ENCODE assay signal across 16 cellular contexts in genomic region chr11:130216221-130216550, GRCh38. TPM values are rescaled to one million over a fixed set of nuclear protein-coding genes. Genes with fewer than 3 reads are reported as not detected.
DNase-seq lines count a peak whose midpoint lies in the region; ATAC-seq, FAIRE-seq and TF ChIP-seq lines count a peak whose summit lies in the region.
"Had no signal": no experiment of that assay in that cellular context is flagged by ENCODE, and none has a peak within 500 bp of the region (broad histone marks: within the 10 kb centered on the region; RNA-seq: fewer than 3 reads in every experiment).

No MANE protein-coding gene starts in this region.

- H3K4me1 ChIP-seq in H1 (replicated peaks in 1 of 4; ENCODE audit: control insufficient read depth in 3 of 4, insufficient read depth in 4 of 4, low read length in 3 of 4): peaks cover 0 to 16% (median 12%) of the 10 kb centered on the region in 4 experiments; a peak in 6 of 7 replicates
- H3K4me1 ChIP-seq in body of pancreas: peaks cover 8% of the 10 kb centered on the region
- no peaks in the 10 kb centered on the region for H3K4me1 ChIP-seq in naive thymus-derived CD4-positive, alpha-beta T cell (ENCODE audit: control insufficient read depth in 2 of 2, insufficient read depth in 2 of 2, low read length in 2 of 2)
- H3K4me1 ChIP-seq: BLaER1 treated with 17β-estradiol and CSF1 and Interleukin-3, amounts not matched to agents 10 nM and 100 nM had no signal

- no peaks in the 10 kb centered on the region for H3K9me3 Mint-ChIP-seq in osteocyte (ENCODE audit: unreplicated experiment)
- peaks cover 0 to 2% (median 0%) of the 10 kb centered on the region in 11 donors for H3K9me3 Mint-ChIP-seq in naive thymus-derived CD4-positive, alpha-beta T cell
- H3K9me3 Mint-ChIP-seq in activated T-helper 17 cell treated with anti-CD3 and anti-CD28 coated beads, Interleukin-2, amount 50 U/mL, for 72 hours: no peaks in the 10 kb centered on the region
- H3K9me3 Mint-ChIP-seq: CD4-positive, alpha-beta T cell had no signal

- H2AK5ac ChIP-seq in H1 (ENCODE audit: low read depth, low read length): no peak overlapping the region

- TF ChIP-seq RAD21 in H1 (IDR thresholded peaks at IDR 0.05 in 1 of 2, conservative IDR thresholded peaks at IDR 0.05 in 1 of 2; ENCODE audit: low read depth in 2 of 2, low read length in 2 of 2): no peak

- no peak overlapping the region for H3K23ac ChIP-seq in H1 (ENCODE audit: insufficient read length)

- no peak for TF ChIP-seq EP300 in H1 (IDR thresholded peaks at IDR 0.05; ENCODE audit: borderline replicate concordance in 1 of 2, low read depth in 2 of 2, low read length in 2 of 2)

- CTCF ChIA-PET in H1 (lab: Charles Lee; ENCODE audit: partially characterized antibody): interaction anchor here (0.6 to 3.1 kb wide), 13 partner anchors 9 to 335 kb away, joined by 3 to 18 read pairs (median 4); partner anchors contain the start of gene ADAMTS8
- CTCF ChIA-PET in naive thymus-derived CD4-positive, alpha-beta T cell (lab: Charles Lee): interaction anchor here (1.1 kb wide), 1 partner anchor 684 kb away, joined by 3 read pairs; no protein-coding TSS in a partner anchor

- no peak overlapping the region for H4K8ac ChIP-seq in H1 (ENCODE audit: extremely low read depth, insufficient read depth, low read length)

- no peaks in the 10 kb centered on the region for H3K36me3 Mint-ChIP-seq in osteocyte (ENCODE audit: unreplicated experiment)
- H3K36me3 Mint-ChIP-seq in naive thymus-derived CD4-positive, alpha-beta T cell: no peaks in the 10 kb centered on the region
- no peaks in the 10 kb centered on the region for H3K36me3 Mint-ChIP-seq in activated T-helper 17 cell treated with anti-CD3 and anti-CD28 coated beads, Interleukin-2, amount 50 U/mL, for 72 hours (ENCODE audit: low read depth)

- WGBS in H1 (ENCODE audit: extremely low coverage in 1 of 2, insufficient coverage in 1 of 2, insufficient read length in 1 of 2, insufficient replicate concordance in 2 of 2, low coverage in 1 of 2, low lambda C conversion rate in 2 of 2, missing lambda C conversion rate in 1 of 2), 2 experiments: 89% methylated on average over 4 of the region's 4 CpGs; no CpG with 5 or more reads in 1 of the 2 experiments
- 56 to 69% methylated on average over 3 to 4 of the region's 4 CpGs for WGBS in body of pancreas, 2 donors

- H3K4me3 ChIP-seq in H1 (ENCODE audit: extremely low read depth in 1 of 4, insufficient read depth in 2 of 4, low read depth in 3 of 4, low read length in 4 of 4) (no peak overlapping the region), body of pancreas (no peak overlapping the region)
- H3K4me3 ChIP-seq in naive thymus-derived CD4-positive, alpha-beta T cell (ENCODE audit: low read length): no peak overlapping the region
- H3K4me3 ChIP-seq: BLaER1 treated with 17β-estradiol and CSF1 and Interleukin-3, amounts not matched to agents 10 nM and 100 nM; GM23248 had no signal

- no peak overlapping the region for H2AFZ ChIP-seq in H1 (ENCODE audit: low read length)
- H2AFZ ChIP-seq: GM23248 had no signal

- H3K4ac ChIP-seq in H1 (replicated peaks; ENCODE audit: insufficient read length, low read depth, low read length): no peak overlapping the region

- H3K27ac Mint-ChIP-seq in osteocyte (ENCODE audit: unreplicated experiment): no peak overlapping the region
- H3K27ac Mint-ChIP-seq in naive thymus-derived CD4-positive, alpha-beta T cell: peak overlapping the region in 1 of 9 donors; percentile 2
- H3K27ac Mint-ChIP-seq in activated T-helper 17 cell treated with anti-CD3 and anti-CD28 coated beads, Interleukin-2, amount 50 U/mL, for 72 hours: no peak overlapping the region
- H3K27ac Mint-ChIP-seq: CD4-positive, alpha-beta T cell had no signal

- no peak overlapping the region for H3K14ac ChIP-seq in H1 (ENCODE audit: insufficient read length)

- FAIRE-seq in H1 (lab: Jason Lieb, UNC): no peak

- no peak overlapping the region for H2BK20ac ChIP-seq in H1 (ENCODE audit: low read length)

- peak overlapping the region; percentile 4; the same call in 1 of the 2 replicates for H2BK5ac ChIP-seq in H1 (ENCODE audit: low read depth, low read length)

- H3K27ac ChIP-seq in C4-2B: peak overlapping the region; percentile 23
- no peak overlapping the region for H3K27ac ChIP-seq in H1 (ENCODE audit: low read depth, low read length)
- H3K27ac ChIP-seq in body of pancreas: no peak overlapping the region
- H3K27ac ChIP-seq in naive thymus-derived CD4-positive, alpha-beta T cell (ENCODE audit: low read depth, low read length): no peak overlapping the region
- H3K27ac ChIP-seq: BLaER1 treated with 17β-estradiol and CSF1 and Interleukin-3, amounts not matched to agents 10 nM and 100 nM; GM23248 had no signal

- H3K56ac ChIP-seq in H1 (replicated peaks; ENCODE audit: insufficient read length, low read depth, low read length): no peak overlapping the region

- no peak for DNase-seq in H1 (ENCODE audit: low read depth in 1 of 2, low spot score in 2 of 2)
- peak; percentile 5 for DNase-seq in mucosa of gallbladder (ENCODE audit: low spot score)
- DNase-seq in osteocyte (ENCODE audit: extremely low spot score, unreplicated experiment): peak; percentile 64
- DNase-seq in body of pancreas: no peak
- DNase-seq in naive thymus-derived CD4-positive, alpha-beta T cell: no peak
- DNase-seq: ACHN; Calu3; CD4-positive, alpha-beta T cell; DMS 273 treated with DMSO at 0.1 percent for 48 hours; GM23248 had no signal

- TF ChIP-seq POLR2A in H1 (IDR thresholded peaks at IDR 0.05; ENCODE audit: control extremely low read depth in 1 of 2, low read depth in 2 of 2, low read length in 2 of 2): no peak
- no peak for TF ChIP-seq POLR2A in body of pancreas (IDR thresholded peaks at IDR 0.05)

- H2BK15ac ChIP-seq in H1 (ENCODE audit: low read length): no peak overlapping the region

- no peak overlapping the region for H4K5ac ChIP-seq in H1 (ENCODE audit: insufficient read length, low read depth, low read length)

- H3K9me3 ChIP-seq in H1 (ENCODE audit: insufficient read depth in 2 of 2, low read depth in 1 of 2, low read length in 1 of 2) (no peaks in the 10 kb centered on the region; a peak in 1 of 4 replicates), body of pancreas (no peaks in the 10 kb centered on the region)
- no peaks in the 10 kb centered on the region for H3K9me3 ChIP-seq in naive thymus-derived CD4-positive, alpha-beta T cell (ENCODE audit: control insufficient read depth in 2 of 3, low read length in 3 of 3)
- H3K9me3 ChIP-seq: BLaER1 treated with 17β-estradiol and CSF1 and Interleukin-3, amounts not matched to agents 10 nM and 100 nM had no signal

- no peak overlapping the region for H4K91ac ChIP-seq in H1 (replicated peaks; ENCODE audit: insufficient read length, low read length)

- ATAC-seq in body of pancreas (no peak), GM21723 (IDR thresholded peaks at IDR 0.05; ENCODE audit: unreplicated experiment) (no peak)
- no peak for ATAC-seq in naive thymus-derived CD4-positive, alpha-beta T cell
- no peak for ATAC-seq in activated T-helper 17 cell treated with anti-CD3 and anti-CD28 coated beads, Interleukin-2, amount 50 U/mL, for 72 hours (replicated peaks)

- H3K23me2 ChIP-seq in H1 (ENCODE audit: low read depth, low read length): no peaks in the 10 kb centered on the region

- H3K9ac ChIP-seq in H1 (replicated peaks in 1 of 4; ENCODE audit: extremely low read depth in 1 of 4, low read depth in 3 of 4, low read length in 3 of 4): no peak overlapping the region
- H3K9ac ChIP-seq: BLaER1 treated with 17β-estradiol and CSF1 and Interleukin-3, amounts not matched to agents 10 nM and 100 nM; GM23248 had no signal

- H2BK120ac ChIP-seq in H1 (replicated peaks; ENCODE audit: low read depth, low read length): no peak overlapping the region

- intact Hi-C loops in body of pancreas (cut with DNase I): loop anchor here (10.0 kb wide), 1 partner anchor 99 kb away; the partner anchor contains the start of gene ZBTB44
- intact Hi-C loops in naive thymus-derived CD4-positive, alpha-beta T cell (cut with micrococcal nuclease): loop anchor here in 1 of 2 donors (10.0 kb wide), 1 partner anchor 679 kb away; no protein-coding TSS in a partner anchor

- no peaks in the 10 kb centered on the region for H3K79me2 ChIP-seq in H1 (ENCODE audit: control insufficient read depth in 1 of 2, insufficient read depth in 2 of 2, low read length in 2 of 2)

- peaks cover 0 to 3% of the 10 kb centered on the region in 2 experiments for H4K20me1 ChIP-seq in H1 (replicated peaks in 1 of 2; ENCODE audit: control insufficient read depth in 1 of 2, insufficient read depth in 2 of 2, low read length in 2 of 2)

- H3K18ac ChIP-seq in H1 (ENCODE audit: extremely low read depth, low read length): no peak overlapping the region

- H3K27me3 Mint-ChIP-seq in osteocyte (ENCODE audit: unreplicated experiment): peaks cover 24% of the 10 kb centered on the region
- H3K27me3 Mint-ChIP-seq in naive thymus-derived CD4-positive, alpha-beta T cell: peaks cover 0 to 10% (median 0%) of the 10 kb centered on the region in 5 donors
- peaks cover 4% of the 10 kb centered on the region for H3K27me3 Mint-ChIP-seq in activated T-helper 17 cell treated with anti-CD3 and anti-CD28 coated beads, Interleukin-2, amount 50 U/mL, for 72 hours

- H3K27me3 ChIP-seq in H1 (replicated peaks in 1 of 4; ENCODE audit: control insufficient read depth in 3 of 4, extremely low read depth in 1 of 4, insufficient read depth in 3 of 4, low read length in 3 of 4) (no peaks in the 10 kb centered on the region), body of pancreas (no peaks in the 10 kb centered on the region)
- H3K27me3 ChIP-seq in naive thymus-derived CD4-positive, alpha-beta T cell (ENCODE audit: control insufficient read depth in 2 of 2, insufficient read depth in 2 of 2, low read length in 2 of 2): no peaks in the 10 kb centered on the region
- H3K27me3 ChIP-seq: BLaER1 treated with 17β-estradiol and CSF1 and Interleukin-3, amounts not matched to agents 10 nM and 100 nM had no signal

- no peaks in the 10 kb centered on the region; a peak in 1 of 8 replicates for H3K36me3 ChIP-seq in H1 (ENCODE audit: control insufficient read depth in 2 of 4, insufficient read depth in 4 of 4, low read length in 3 of 4)
- H3K36me3 ChIP-seq in body of pancreas (replicated peaks in 1 of 2; ENCODE audit: insufficient read depth in 1 of 2, low read depth in 2 of 2): no peaks in the 10 kb centered on the region
- H3K36me3 ChIP-seq in naive thymus-derived CD4-positive, alpha-beta T cell (ENCODE audit: control insufficient read depth in 2 of 3, insufficient read depth in 3 of 3, low read length in 3 of 3): no peaks in the 10 kb centered on the region
- H3K36me3 ChIP-seq: BLaER1 treated with 17β-estradiol and CSF1 and Interleukin-3, amounts not matched to agents 10 nM and 100 nM had no signal

- H3K79me1 ChIP-seq in H1 (ENCODE audit: low read depth, low read length): no peaks in the 10 kb centered on the region

- no peak overlapping the region for H3K4me2 ChIP-seq in H1 (ENCODE audit: insufficient read depth in 1 of 2, low read depth in 2 of 2, low read length in 2 of 2)
- H3K4me2 ChIP-seq: BLaER1 treated with 17β-estradiol and CSF1 and Interleukin-3, amounts not matched to agents 10 nM and 100 nM had no signal

- no peak overlapping the region for H3K4me3 Mint-ChIP-seq in osteocyte (ENCODE audit: unreplicated experiment)
- no peak overlapping the region for H3K4me3 Mint-ChIP-seq in naive thymus-derived CD4-positive, alpha-beta T cell
- H3K4me3 Mint-ChIP-seq in activated T-helper 17 cell treated with anti-CD3 and anti-CD28 coated beads, Interleukin-2, amount 50 U/mL, for 72 hours: no peak overlapping the region
- H3K4me3 Mint-ChIP-seq: CD4-positive, alpha-beta T cell had no signal

- POLR2A ChIA-PET in H1 (lab: Charles Lee; ENCODE audit: partially characterized antibody): interaction anchor here (0.8 to 1.1 kb wide), 3 partner anchors 156 to 212 kb away, joined by 3 read pairs; partner anchors contain the start of gene ADAMTS8
- POLR2A ChIA-PET in naive thymus-derived CD4-positive, alpha-beta T cell (lab: Charles Lee): no interaction called here

- H3K4me1 Mint-ChIP-seq in osteocyte (ENCODE audit: unreplicated experiment): peaks cover 10% of the 10 kb centered on the region
- peaks cover 0 to 2% (median 0%) of the 10 kb centered on the region in 7 donors for H3K4me1 Mint-ChIP-seq in naive thymus-derived CD4-positive, alpha-beta T cell
- no peaks in the 10 kb centered on the region for H3K4me1 Mint-ChIP-seq in activated T-helper 17 cell treated with anti-CD3 and anti-CD28 coated beads, Interleukin-2, amount 50 U/mL, for 72 hours

- H2BK12ac ChIP-seq in H1 (ENCODE audit: low read depth, low read length): 0 out of 2 replicates have a peak overlapping the region, but pooled peaks have one; percentile 55

- TF ChIP-seq CTCF in C4-2B (conservative IDR thresholded peaks at IDR 0.05) (no peak), H1 (IDR thresholded peaks at IDR 0.05; ENCODE audit: control extremely low read depth in 1 of 3, insufficient read depth in 1 of 3, low read depth in 1 of 3, low read length in 3 of 3) (no peak), osteocyte (IDR thresholded peaks at IDR 0.05) (no peak), body of pancreas (IDR thresholded peaks at IDR 0.05) (no peak)

RNA-seq across cellular contexts. Expression of gene ST14, which starts 56.6 kb away (rescaled TPM):
- 22.4 and 25.7 TPM in 2 replicates for total RNA-seq in H1 (2021; fragmentation: NEBNext Ultra II Directional; extraction: Animal tissue kit (Norgen Biotek cat#: 25700))
- polyA plus RNA-seq in H1 (2011; rRNA removed): 24.9 and 31.8 TPM in 2 replicates
- 20.5 TPM for polyA plus RNA-seq in H1 (2011; cell fraction: cytosol; rRNA removed)
- polyA plus RNA-seq in H1 (2011; cell fraction: nucleus; rRNA removed): 32.8 TPM
- polyA plus RNA-seq in H1 (2012, experiment 1 of 2): 12.9 to 23.2 TPM (median 21.1 TPM) in 4 replicates
- polyA plus RNA-seq in H1 (2012, experiment 2 of 2): 18.0 TPM
- 36.9 TPM for polyA plus RNA-seq in H1 (2013, experiment 1 of 2)
- 38.9 TPM for polyA plus RNA-seq in H1 (2013, experiment 2 of 2)
- polyA minus RNA-seq in H1 (2011; rRNA and poly(A)+ RNA removed): 14.8 and 15.0 TPM in 2 replicates
- polyA minus RNA-seq in H1 (2011; cell fraction: cytosol; rRNA and poly(A)+ RNA removed): 12.3 TPM
- 9.7 TPM for polyA minus RNA-seq in H1 (2011; cell fraction: nucleus; rRNA and poly(A)+ RNA removed)
- total RNA-seq in mucosa of gallbladder (193 TPM), osteocyte (not detected in 2 replicates), body of pancreas (10 to 100 TPM; 55.3 to 61.0 TPM)
- 1 to 10 TPM in 2 of 5 experiments, under 1 TPM in 2, not detected in 1; 0.49 to 8.8 (median 0.93) TPM for total RNA-seq in naive thymus-derived CD4-positive, alpha-beta T cell
- under 1 TPM in 1 of 2 donors, not detected in 1; 0.05 TPM for polyA plus RNA-seq in naive thymus-derived CD4-positive, alpha-beta T cell
- total RNA-seq in activated T-helper 17 cell treated with anti-CD3 and anti-CD28 coated beads, Interleukin-2, amount 50 U/mL, for 72 hours: under 1 TPM in 1 of 2 donors, not detected in 1; 0.09 TPM
- total RNA-seq: A172, Daoy, GM23248 had no signal
- polyA plus RNA-seq: GM23248 had no signal

Comparison
In these comparisons a context has a peak if more than half of its experiments do, and no peak if none do; other contexts are left out.
1. DNase-seq: peak in mucosa of gallbladder (single experiment) and osteocyte (single experiment); none in H1 (0 of 2), body of pancreas (0 of 4) and naive thymus-derived CD4-positive, alpha-beta T cell (0 of 9).